ENCODE assay signal across 12 cellular contexts in genomic region chr2:109342451-109342850, GRCh38.
DNase-seq lines count a peak whose midpoint lies in the region; ATAC-seq and TF ChIP-seq lines count a peak whose summit lies in the region.
"Had no signal": no experiment of that assay in that cellular context is flagged by ENCODE, and none has a peak within 500 bp of the region (broad histone marks: within the 10 kb centered on the region; RNA-seq: fewer than 3 reads in every experiment).

No MANE protein-coding gene starts in this region.

- peaks cover 7% of the 10 kb centered on the region; the same call in 1 of the 2 replicates for H3K9me3 ChIP-seq in MG63

- no peak for TF ChIP-seq CTCF in nephron progenitor cell (IDR thresholded peaks at IDR 0.05)
- TF ChIP-seq CTCF in glutamatergic neuron (IDR thresholded peaks at IDR 0.05; ENCODE audit: partially characterized antibody, unreplicated experiment): no peak

- H3K4me1 Mint-ChIP-seq in nephron progenitor cell (peaks cover 46% of the 10 kb centered on the region), glutamatergic neuron (ENCODE audit: low read depth, unreplicated experiment) (no peaks in the 10 kb centered on the region)

- H3K27ac Mint-ChIP-seq in nephron progenitor cell (peak overlapping the region; percentile 75), glutamatergic neuron (ENCODE audit: unreplicated experiment) (no peak overlapping the region)
- H3K27ac Mint-ChIP-seq: CD4-positive, alpha-beta memory T cell had no signal

- H3K4me3 Mint-ChIP-seq in nephron progenitor cell (no peak overlapping the region), glutamatergic neuron (ENCODE audit: unreplicated experiment) (no peak overlapping the region)
- H3K4me3 Mint-ChIP-seq: CD4-positive, alpha-beta memory T cell had no signal

- DNase-seq in NCI-H82 (lab: John Stamatoyannopoulos, UW) (peak; percentile 27), NCI-H82 treated with DMSO at 0.1 percent for 48 hours (lab: John Stamatoyannopoulos, UW; ENCODE audit: unreplicated experiment) (no peak), DMS79 treated with DMSO at 0.1 percent for 48 hours (lab: John Stamatoyannopoulos, UW) (peak; percentile 74), nephron progenitor cell (no peak), glutamatergic neuron (no peak), MG63 (no peak)
- DNase-seq: 8988T; CD4-positive, alpha-beta memory T cell; DND-41; GDM1 had no signal

- H3K27me3 Mint-ChIP-seq in nephron progenitor cell (ENCODE audit: low read depth, poor library complexity) (peaks cover 9% of the 10 kb centered on the region), glutamatergic neuron (ENCODE audit: unreplicated experiment) (peaks cover 4% of the 10 kb centered on the region)

- H3K27me3 ChIP-seq in MG63: no peaks in the 10 kb centered on the region

- H3K9me3 Mint-ChIP-seq in nephron progenitor cell (peaks cover 24% of the 10 kb centered on the region), glutamatergic neuron (ENCODE audit: unreplicated experiment) (peaks cover 2% of the 10 kb centered on the region)
- H3K9me3 Mint-ChIP-seq: CD4-positive, alpha-beta memory T cell had no signal

- ATAC-seq in GM21717 (IDR thresholded peaks at IDR 0.05; ENCODE audit: unreplicated experiment): no peak
- ATAC-seq: HCT116 had no signal

- no peaks in the 10 kb centered on the region for H3K36me3 ChIP-seq in MG63

- H3K4me3 ChIP-seq in MG63: no peak overlapping the region

- peaks cover 24% of the 10 kb centered on the region for H3K36me3 Mint-ChIP-seq in nephron progenitor cell (ENCODE audit: low read depth)
- H3K36me3 Mint-ChIP-seq in glutamatergic neuron (ENCODE audit: unreplicated experiment): peaks cover 14% of the 10 kb centered on the region
- H3K36me3 Mint-ChIP-seq: CD4-positive, alpha-beta memory T cell had no signal

Comparison
In these comparisons a context has a peak if more than half of its experiments do, and no peak if none do; other contexts are left out.
1. DNase-seq: peak in NCI-H82 (single experiment) and DMS79 treated with DMSO at 0.1 percent for 48 hours (single experiment); none in NCI-H82 treated with DMSO at 0.1 percent for 48 hours (single experiment), nephron progenitor cell (single experiment), glutamatergic neuron (single experiment) and MG63 (single experiment).